ENCODE assay signal across 8 cellular contexts in genomic region chr10:45374451-45375052, GRCh38. TPM values are rescaled to one million over a fixed set of nuclear protein-coding genes. Genes with fewer than 3 reads are reported as not detected.
DNase-seq lines count a peak whose midpoint lies in the region; ATAC-seq and TF ChIP-seq lines count a peak whose summit lies in the region.

No MANE protein-coding gene starts in this region.

- intact Hi-C loops in activated naive CD4-positive, alpha-beta T cell treated with anti-CD3 and anti-CD28 coated beads for 36 hours (cut with micrococcal nuclease) = loop anchor here (5.0 kb wide), 1 partner anchor 43 kb away; no protein-coding TSS in a partner anchor

- H4K20me1 ChIP-seq in Karpas-422 (ENCODE audit: insufficient read depth, low read depth, low read length) = peaks cover 32% of the 10 kb centered on the region
- no peaks in the 10 kb centered on the region for H4K20me1 ChIP-seq in osteoblast (ENCODE audit: insufficient read depth, low read length)

- H3K27me3 Mint-ChIP-seq in activated naive CD4-positive, alpha-beta T cell treated with anti-CD3 and anti-CD28 coated beads for 36 hours (ENCODE audit: low read depth) = peaks cover 39% of the 10 kb centered on the region

- H3K9me3 Mint-ChIP-seq in activated naive CD4-positive, alpha-beta T cell treated with anti-CD3 and anti-CD28 coated beads for 36 hours = no peaks in the 10 kb centered on the region
- H3K9me3 Mint-ChIP-seq in activated naive CD4-positive, alpha-beta T cell treated with anti-CD3 and anti-CD28 coated beads, Interleukin-2, amount 50 U/mL, for 72 hours = no peaks in the 10 kb centered on the region

- H2AFZ ChIP-seq in Karpas-422 (ENCODE audit: low read length) (no peak overlapping the region), osteoblast (ENCODE audit: low read length) (no peak overlapping the region)

- H3K36me3 ChIP-seq in Karpas-422 (ENCODE audit: insufficient read depth, low read length) (peaks cover 46% of the 10 kb centered on the region), osteoblast (ENCODE audit: insufficient read depth, low read length) (no peaks in the 10 kb centered on the region)

- H3K27ac ChIP-seq in Karpas-422 (ENCODE audit: low read length) (peak overlapping the region; percentile 97), osteoblast (ENCODE audit: low read depth, low read length) (no peak overlapping the region)

- H3K4me2 ChIP-seq in Karpas-422 (ENCODE audit: low read depth, low read length, poor library complexity, severe bottlenecking) (peak overlapping the region; percentile 85), osteoblast (ENCODE audit: insufficient read depth, low read length) (no peak overlapping the region)

- H3K36me3 Mint-ChIP-seq in activated naive CD4-positive, alpha-beta T cell treated with anti-CD3 and anti-CD28 coated beads for 36 hours (ENCODE audit: low read depth) = no peaks in the 10 kb centered on the region
- no peaks in the 10 kb centered on the region for H3K36me3 Mint-ChIP-seq in activated naive CD4-positive, alpha-beta T cell treated with anti-CD3 and anti-CD28 coated beads, Interleukin-2, amount 50 U/mL, for 72 hours

- H3K27ac Mint-ChIP-seq in activated naive CD4-positive, alpha-beta T cell treated with anti-CD3 and anti-CD28 coated beads for 36 hours = no peak overlapping the region
- no peak overlapping the region for H3K27ac Mint-ChIP-seq in activated naive CD4-positive, alpha-beta T cell treated with anti-CD3 and anti-CD28 coated beads, Interleukin-2, amount 50 U/mL, for 72 hours

- no peaks in the 10 kb centered on the region for H3K9me3 ChIP-seq in Karpas-422 (ENCODE audit: low read length)
- H3K9me3 ChIP-seq in osteoblast (ENCODE audit: low read depth, low read length) = no peaks in the 10 kb centered on the region

- no peak for ATAC-seq in activated naive CD4-positive, alpha-beta T cell treated with anti-CD3 and anti-CD28 coated beads, Interleukin-2, amount 50 U/mL, for 72 hours

- peak overlapping the region; percentile 93 for H3K4me3 ChIP-seq in Karpas-422 (ENCODE audit: low read length)
- H3K4me3 ChIP-seq in epithelial cell of proximal tubule (ENCODE audit: low read depth, low read length) = peak overlapping the region; percentile 57
- no peak overlapping the region for H3K4me3 ChIP-seq in osteoblast (ENCODE audit: insufficient read depth, low read length)

- peaks cover 60% of the 10 kb centered on the region for H3K79me2 ChIP-seq in Karpas-422 (ENCODE audit: low read length)
- H3K79me2 ChIP-seq in osteoblast (ENCODE audit: insufficient read depth, low read length) = no peaks in the 10 kb centered on the region

- no peak for DNase-seq in activated naive CD4-positive, alpha-beta T cell treated with anti-CD3 and anti-CD28 coated beads for 36 hours
- no peak for DNase-seq in activated naive CD4-positive, alpha-beta T cell treated with anti-CD3 and anti-CD28 coated beads, Interleukin-2, amount 50 U/mL, for 72 hours (ENCODE audit: low spot score in 2 of 2)
- DNase-seq in Karpas-422 (peak; percentile 75), epithelial cell of proximal tubule (ENCODE audit: low read depth) (peak; percentile 6), osteoblast (ENCODE audit: insufficient read length, low spot score, missing footprints) (peak; percentile 63), midbrain (lab: John Stamatoyannopoulos, UW) (no peak), NCI-H2107 treated with DMSO at 0.1 percent for 48 hours (lab: John Stamatoyannopoulos, UW; ENCODE audit: unreplicated experiment) (no peak)
- no peak for DNase-seq in activated naive CD4-positive, alpha-beta T cell treated with Interleukin-2 at 50 U/mL for 16 hours

- peaks cover 64% of the 10 kb centered on the region for H3K4me1 ChIP-seq in Karpas-422 (ENCODE audit: low read length)
- H3K4me1 ChIP-seq in osteoblast (ENCODE audit: insufficient read depth, low read length) = no peaks in the 10 kb centered on the region

- H3K27me3 ChIP-seq in Karpas-422 (ENCODE audit: low read length) (no peaks in the 10 kb centered on the region), osteoblast (ENCODE audit: insufficient read depth, low read length) (peaks cover 40% of the 10 kb centered on the region)

- peak overlapping the region; percentile 98 for H3K9ac ChIP-seq in Karpas-422 (ENCODE audit: low read length)

- H3K4me1 Mint-ChIP-seq in activated naive CD4-positive, alpha-beta T cell treated with anti-CD3 and anti-CD28 coated beads for 36 hours (ENCODE audit: low read depth) = peaks cover 10% of the 10 kb centered on the region

- H3K4me3 Mint-ChIP-seq in activated naive CD4-positive, alpha-beta T cell treated with anti-CD3 and anti-CD28 coated beads for 36 hours = peak overlapping the region; percentile 21

- TF ChIP-seq CTCF in epithelial cell of proximal tubule (conservative IDR thresholded peaks at IDR 0.05; ENCODE audit: low read depth, low read length) = no peak
- TF ChIP-seq CTCF in osteoblast (IDR thresholded peaks at IDR 0.05; ENCODE audit: extremely low read depth, low read depth, low read length) = no peak

- no peaks in the 10 kb centered on the region for H3K9me2 ChIP-seq in Karpas-422 (replicated peaks; ENCODE audit: insufficient read depth, low read length)

- CTCF ChIA-PET in activated naive CD4-positive, alpha-beta T cell treated with anti-CD3 and anti-CD28 coated beads for 36 hours (lab: Charles Lee) = interaction anchor here (0.8 kb wide), 1 partner anchor 90 kb away, joined by 3 read pairs; no protein-coding TSS in a partner anchor

RNA-seq across cellular contexts. Expression of gene ALOX5, which starts 0.5 kb away (rescaled TPM):
- under 1 TPM; 0.14 to 0.17 TPM for total RNA-seq in activated naive CD4-positive, alpha-beta T cell treated with anti-CD3 and anti-CD28 coated beads for 36 hours
- 1 to 10 TPM in 1 of 2 donors, under 1 TPM in 1; 0.68 to 1.7 TPM for total RNA-seq in activated naive CD4-positive, alpha-beta T cell treated with anti-CD3 and anti-CD28 coated beads, Interleukin-2, amount 50 U/mL, for 72 hours
- total RNA-seq in Karpas-422 (2014; rRNA removed; shearing (Covaris generic); ENCODE audit: low replicate concordance) = 480 and 661 TPM in 2 replicates
- total RNA-seq in epithelial cell of proximal tubule = 1.7 and 4.7 TPM in 2 replicates
- total RNA-seq in osteoblast = not detected in 2 replicates

RNA-seq across cellular contexts. Expression of gene OR13A1, which starts 59.1 kb away (rescaled TPM):
- not detected for total RNA-seq in activated naive CD4-positive, alpha-beta T cell treated with anti-CD3 and anti-CD28 coated beads for 36 hours
- not detected for total RNA-seq in activated naive CD4-positive, alpha-beta T cell treated with anti-CD3 and anti-CD28 coated beads, Interleukin-2, amount 50 U/mL, for 72 hours
- 3.2 and 9.7 TPM in 2 replicates for total RNA-seq in Karpas-422 (2014; rRNA removed; shearing (Covaris generic); ENCODE audit: low replicate concordance)
- total RNA-seq in epithelial cell of proximal tubule = not detected in 2 replicates
- total RNA-seq in osteoblast = under 0.01 TPM in 1 of 2 replicates, not detected in the other

Comparison
In these comparisons a context has a peak if more than half of its experiments do, and no peak if none do; other contexts are left out.
1. DNase-seq: peak in Karpas-422 (single experiment), epithelial cell of proximal tubule (single experiment) and osteoblast (single experiment); none in activated naive CD4-positive, alpha-beta T cell treated with anti-CD3 and anti-CD28 coated beads for 36 hours (single experiment), activated naive CD4-positive, alpha-beta T cell treated with anti-CD3 and anti-CD28 coated beads, Interleukin-2, amount 50 U/mL, for 72 hours (0 of 2), midbrain (single experiment), NCI-H2107 treated with DMSO at 0.1 percent for 48 hours (single experiment) and activated naive CD4-positive, alpha-beta T cell treated with Interleukin-2 at 50 U/mL for 16 hours (single experiment).
2. RNA of gene ALOX5, which starts 0.5 kb away (total RNA-seq): 480 to 661 TPM in Karpas-422; 1.7 to 4.7 TPM in epithelial cell of proximal tubule, 0.68 to 1.7 TPM in activated naive CD4-positive, alpha-beta T cell treated with anti-CD3 and anti-CD28 coated beads, Interleukin-2, amount 50 U/mL, for 72 hours, 0.14 to 0.17 TPM in activated naive CD4-positive, alpha-beta T cell treated with anti-CD3 and anti-CD28 coated beads for 36 hours and not detected in osteoblast; every median in the first group is over 10 times any median in the second.